ENCODE assay signal across 8 cellular contexts in the genomic region with DNA sequence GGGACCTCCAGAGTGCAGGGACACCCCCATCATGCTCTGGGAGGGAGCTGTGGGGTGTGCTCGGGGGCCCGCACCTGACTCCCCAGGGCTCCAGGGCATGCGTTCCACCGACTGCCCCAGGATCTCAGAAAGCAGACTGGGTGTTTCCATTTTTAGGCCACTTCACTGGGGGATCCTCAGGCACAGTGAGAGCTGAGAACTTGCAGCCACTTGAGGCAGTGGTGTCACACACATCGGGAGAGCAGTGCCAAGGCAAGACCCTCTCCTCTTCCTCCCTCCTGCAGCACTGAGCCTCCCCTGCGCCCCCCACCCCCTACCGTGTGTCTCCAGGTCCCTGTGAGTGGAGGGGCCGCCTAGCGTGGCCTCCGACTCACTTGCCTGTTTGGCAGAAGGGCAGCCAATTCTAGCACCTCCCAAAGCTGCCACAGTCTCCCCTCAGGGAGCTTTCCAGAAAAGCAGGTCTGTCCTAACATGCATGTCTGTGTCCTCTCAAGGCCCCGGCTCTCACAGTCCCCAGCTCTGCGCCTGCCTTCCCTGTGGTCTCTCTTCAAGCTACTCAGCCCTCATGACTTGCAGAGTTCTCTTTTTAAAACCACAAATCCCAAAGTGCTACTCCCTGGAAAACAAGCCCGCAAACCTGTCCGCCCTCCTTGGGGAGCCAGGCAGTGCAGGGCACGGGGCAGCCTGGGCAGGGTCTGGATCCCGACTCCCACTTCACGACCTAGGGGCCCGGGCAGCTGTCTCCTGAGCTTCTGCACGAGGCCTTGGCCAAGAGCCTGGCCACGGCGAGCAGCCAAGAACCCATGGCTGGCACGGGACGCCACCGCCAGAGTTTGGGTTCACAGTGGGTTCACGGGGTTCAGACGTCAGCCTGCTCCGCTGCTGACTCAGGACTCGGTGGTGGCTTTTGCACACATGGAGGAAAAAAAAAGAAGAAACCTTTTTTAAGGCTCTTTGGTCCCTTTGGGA.
DNase-seq lines count a peak whose midpoint lies in the region; ATAC-seq, FAIRE-seq and TF ChIP-seq lines count a peak whose summit lies in the region.

No MANE protein-coding gene starts in this region.

- H3K36me3 ChIP-seq in BLaER1 treated with 17β-estradiol and CSF1 and Interleukin-3, amounts not matched to agents 10 nM and 100 nM, result peaks cover 13 to 44% (median 27%) of the 10 kb centered on the region in 11 experiments; a peak in 21 of 22 replicates
- no peaks in the 10 kb centered on the region for H3K36me3 ChIP-seq in breast epithelium
- peaks cover 10 to 15% of the 10 kb centered on the region in 2 experiments; a peak in 3 of 5 replicates for H3K36me3 ChIP-seq in HepG2 (replicated peaks in 1 of 2; ENCODE audit: control insufficient read depth in 1 of 2, insufficient read depth in 2 of 2, low read length in 2 of 2)
- no peaks in the 10 kb centered on the region for H3K36me3 ChIP-seq in tibial nerve

- CTCF ChIA-PET in HepG2 (lab: Yijun Ruan, JAX; ENCODE audit: low intra/inter-chr PET ratio, low total read pairs), result interaction anchor here (1.1 kb wide), 1 partner anchor 91 kb away, joined by 3 read pairs; no protein-coding TSS in a partner anchor

- no peak for TF ChIP-seq RAD21 in HepG2 (CRISPR knock-in tag; IDR thresholded peaks at IDR 0.05)

- no peak overlapping the region for H2AFZ ChIP-seq in HepG2 (ENCODE audit: low read length)

- 85% methylated on average over 11 of the region's 28 CpGs for WGBS in HepG2 (ENCODE audit: low lambda C conversion rate)
- 46 to 48% methylated on average over 27 to 28 of the region's 28 CpGs for WGBS in tibial nerve, 2 donors

- H3K9ac ChIP-seq in BLaER1 treated with 17β-estradiol and CSF1 and Interleukin-3, amounts not matched to agents 10 nM and 100 nM, result peak overlapping the region in 6 of 11 experiments; percentile 3 to 51 (median 20); a peak in 4 of 22 replicates
- no peak overlapping the region for H3K9ac ChIP-seq in HepG2 (ENCODE audit: insufficient read depth, low read depth, low read length)

- FAIRE-seq in HepG2 (lab: Jason Lieb, UNC), result no peak

- POLR2A ChIA-PET in HepG2 (lab: Yijun Ruan, JAX), result interaction anchor here (2.1 to 2.8 kb wide), 3 partner anchors 89 to 170 kb away, joined by 5 to 15 read pairs (median 15); a partner anchor contains a TSS

- no peak for TF ChIP-seq CTCF in breast epithelium (IDR thresholded peaks at IDR 0.05)
- peak; percentile 54 for TF ChIP-seq CTCF in HepG2 (CRISPR knock-in tag; IDR thresholded peaks at IDR 0.05)
- no peak for TF ChIP-seq CTCF in tibial nerve (IDR thresholded peaks at IDR 0.05)

- in situ Hi-C loops in HepG2 (cut with HindIII; ENCODE audit: extremely low pct_ligation_motif_present, low pct_unique_long_range_greater_than_20kb), result loop anchor here (5.0 kb wide), 1 partner anchor 170 kb away; no protein-coding TSS in a partner anchor

- H3K27me3 ChIP-seq in BLaER1 treated with 17β-estradiol and CSF1 and Interleukin-3, amounts not matched to agents 10 nM and 100 nM, result no peaks in the 10 kb centered on the region
- H3K27me3 ChIP-seq in breast epithelium, result no peaks in the 10 kb centered on the region
- no peaks in the 10 kb centered on the region for H3K27me3 ChIP-seq in HepG2 (ENCODE audit: control insufficient read depth in 1 of 2, insufficient read depth in 2 of 2, low read length in 2 of 2)
- no peaks in the 10 kb centered on the region for H3K27me3 ChIP-seq in tibial nerve

- TF ChIP-seq POLR2A in breast epithelium (IDR thresholded peaks at IDR 0.05), result no peak
- no peak for TF ChIP-seq POLR2A in HepG2 (IDR thresholded peaks at IDR 0.05; ENCODE audit: insufficient read depth in 1 of 2, low read depth in 2 of 2, low read length in 2 of 2)
- no peak for TF ChIP-seq POLR2A in tibial nerve (IDR thresholded peaks at IDR 0.05)

- H4K20me1 ChIP-seq in BLaER1 treated with 17β-estradiol and CSF1 and Interleukin-3, amounts not matched to agents 10 nM and 100 nM, result peaks cover 98 to 100% (median 100%) of the 10 kb centered on the region in 11 experiments
- H4K20me1 ChIP-seq in HepG2 (ENCODE audit: insufficient read depth, low read length), result peaks cover 16% of the 10 kb centered on the region

- DNase-seq in HT1080 (ENCODE audit: low read depth) (peak; percentile 31), breast epithelium (ENCODE audit: low spot score in 2 of 2) (peak; percentile 57 to 67), HepG2 (ENCODE audit: low spot score) (no peak), tibial nerve (ENCODE audit: low spot score in 2 of 2) (peak; percentile 47 to 61)
- no peak for DNase-seq in stimulated activated CD4-positive, alpha-beta T cell treated with anti-CD3 and anti-CD28 coated beads, Interleukin-15, amount 100 ng/mL, for 24 hours
- no peak for DNase-seq in effector CD4-positive, alpha-beta T cell

- H3K9me3 ChIP-seq in BLaER1 treated with 17β-estradiol and CSF1 and Interleukin-3, amounts not matched to agents 10 nM and 100 nM (replicated peaks in 1 of 11), result no peaks in the 10 kb centered on the region
- H3K9me3 ChIP-seq in breast epithelium (no peaks in the 10 kb centered on the region), HepG2 (ENCODE audit: low read length) (no peaks in the 10 kb centered on the region), tibial nerve (no peaks in the 10 kb centered on the region)

- H3K27ac ChIP-seq in BLaER1 treated with 17β-estradiol and CSF1 and Interleukin-3, amounts not matched to agents 10 nM and 100 nM, result 0 out of 22 replicates have a peak overlapping the region, but pooled peaks of 2 of the 11 experiments have one; percentile 18 to 19
- H3K27ac ChIP-seq in breast epithelium (peak overlapping the region; percentile 78 to 89), HepG2 (ENCODE audit: extremely low read length, insufficient read depth, low read length) (peak overlapping the region; percentile 88), tibial nerve (peak overlapping the region in 3 of 4 donors; percentile 49 to 80 (median 53))

- no peak overlapping the region for H3K4me3 ChIP-seq in BLaER1 treated with 17β-estradiol and CSF1 and Interleukin-3, amounts not matched to agents 10 nM and 100 nM
- H3K4me3 ChIP-seq in breast epithelium (peak overlapping the region in 1 of 3 donors; percentile 43), HepG2 (replicated peaks in 1 of 3; ENCODE audit: insufficient read depth in 1 of 3, low read depth in 2 of 3, low read length in 3 of 3) (no peak overlapping the region), tibial nerve (no peak overlapping the region)

- no TSS peak for BruUV-seq in HepG2 (replicated peaks; lab: Mats Ljungman, UMichigan)

- TF ChIP-seq EP300 in HepG2 (IDR thresholded peaks at IDR 0.05; ENCODE audit: low read depth in 2 of 2, low read length in 2 of 2) (no peak), HepG2 (CRISPR knock-in tag; IDR thresholded peaks at IDR 0.05; ENCODE audit: borderline replicate concordance) (no peak), tibial nerve (IDR thresholded peaks at IDR 0.05) (peak; percentile 82 to 87)

- peaks cover 99% of the 10 kb centered on the region for H3K79me2 ChIP-seq in HepG2 (ENCODE audit: insufficient read depth, low read length)

- ATAC-seq in HepG2 (peak; percentile 7; the same call in 1 of the 3 replicates), HG03159 (IDR thresholded peaks at IDR 0.05; ENCODE audit: unreplicated experiment) (no peak)

- intact Hi-C loops in breast epithelium (cut with DNase I; ENCODE audit: low total_unique reads), result no loop called here
- intact Hi-C loops in HepG2 (cut with micrococcal nuclease; ENCODE audit: unreplicated experiment), result loop anchor here (5.0 kb wide), 1 partner anchor 170 kb away; no protein-coding TSS in a partner anchor

- peak overlapping the region; percentile 49 to 91 (median 73) for H3K4me2 ChIP-seq in BLaER1 treated with 17β-estradiol and CSF1 and Interleukin-3, amounts not matched to agents 10 nM and 100 nM
- H3K4me2 ChIP-seq in HepG2 (ENCODE audit: low read depth, low read length), result no peak overlapping the region

- peaks cover 53 to 97% (median 83%) of the 10 kb centered on the region in 10 experiments for H3K4me1 ChIP-seq in BLaER1 treated with 17β-estradiol and CSF1 and Interleukin-3, amounts not matched to agents 10 nM and 100 nM
- H3K4me1 ChIP-seq in breast epithelium (peaks cover 11 to 23% of the 10 kb centered on the region in 2 donors), HepG2 (ENCODE audit: insufficient read depth, low read length) (peaks cover 91% of the 10 kb centered on the region), tibial nerve (peaks cover 0 to 80% (median 49%) of the 10 kb centered on the region in 4 donors)

TF ChIP-seq in HepG2, 621 proteins besides CTCF, POLR2A, EP300 and RAD21 (continues in another document):
- TF ChIP-seq ZNF225 (CRISPR knock-in tag; IDR thresholded peaks at IDR 0.05), result 0 out of 2 replicates have a peak, but pooled peaks have one; percentile 9
- TF ChIP-seq, protein P1, sequence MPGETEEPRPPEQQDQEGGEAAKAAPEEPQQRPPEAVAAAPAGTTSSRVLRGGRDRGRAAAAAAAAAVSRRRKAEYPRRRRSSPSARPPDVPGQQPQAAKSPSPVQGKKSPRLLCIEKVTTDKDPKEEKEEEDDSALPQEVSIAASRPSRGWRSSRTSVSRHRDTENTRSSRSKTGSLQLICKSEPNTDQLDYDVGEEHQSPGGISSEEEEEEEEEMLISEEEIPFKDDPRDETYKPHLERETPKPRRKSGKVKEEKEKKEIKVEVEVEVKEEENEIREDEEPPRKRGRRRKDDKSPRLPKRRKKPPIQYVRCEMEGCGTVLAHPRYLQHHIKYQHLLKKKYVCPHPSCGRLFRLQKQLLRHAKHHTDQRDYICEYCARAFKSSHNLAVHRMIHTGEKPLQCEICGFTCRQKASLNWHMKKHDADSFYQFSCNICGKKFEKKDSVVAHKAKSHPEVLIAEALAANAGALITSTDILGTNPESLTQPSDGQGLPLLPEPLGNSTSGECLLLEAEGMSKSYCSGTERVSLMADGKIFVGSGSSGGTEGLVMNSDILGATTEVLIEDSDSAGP (CRISPR knock-in tag; IDR thresholded peaks at IDR 0.05; ENCODE audit: borderline replicate concordance), result peak; percentile 28; the same call in 1 of the 2 replicates
- no peak for TF ChIP-seq ZFX (CRISPR knock-in tag; IDR thresholded peaks at IDR 0.05; ENCODE audit: low read depth)
- peak; percentile 18 for TF ChIP-seq RBM22 (optimal IDR thresholded peaks at IDR 0.05; ENCODE audit: low read length)
- peak; percentile 68 for TF ChIP-seq STAG1 (CRISPR knock-in tag; IDR thresholded peaks at IDR 0.05)
- TF ChIP-seq NFYB (CRISPR knock-in tag; IDR thresholded peaks at IDR 0.05), result no peak

Comparison
In these comparisons a context has a peak if more than half of its experiments do, and no peak if none do; other contexts are left out.
1. DNase-seq: peak in HT1080 (single experiment), breast epithelium (2 of 2) and tibial nerve (2 of 2); none in HepG2 (single experiment), stimulated activated CD4-positive, alpha-beta T cell treated with anti-CD3 and anti-CD28 coated beads, Interleukin-15, amount 100 ng/mL, for 24 hours (single experiment) and effector CD4-positive, alpha-beta T cell (single experiment).